In the genomic region with DNA sequence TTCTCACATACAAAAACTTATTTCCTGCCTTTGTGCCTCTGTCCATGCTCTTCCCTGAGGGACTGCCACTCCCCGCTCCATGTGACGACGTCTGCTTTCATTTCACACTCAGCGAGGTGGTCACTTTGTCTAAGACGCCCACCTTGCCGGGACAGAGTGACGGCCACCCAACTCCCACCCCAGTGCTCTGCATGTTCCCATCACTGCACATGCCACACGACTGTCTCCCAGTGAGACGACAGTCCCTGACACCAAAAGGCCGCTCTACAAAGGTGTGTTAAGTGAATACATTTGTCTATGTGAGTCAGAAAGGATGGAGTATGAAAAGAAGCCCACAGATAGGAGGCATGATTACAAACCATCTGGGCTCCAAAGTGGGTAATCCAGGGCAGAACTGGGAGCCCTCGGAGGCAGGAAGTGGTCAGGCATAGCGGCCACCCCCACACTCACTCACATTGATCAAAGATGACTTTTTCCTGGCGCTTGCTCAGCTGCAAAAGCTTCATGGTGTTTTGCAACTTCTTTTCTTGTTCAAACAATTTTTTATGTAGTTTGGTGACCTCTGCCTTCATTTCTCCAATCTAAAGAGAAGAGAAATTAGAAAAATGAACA, we compare ENCODE assay signal across 9 cellular contexts.
DNase-seq lines count a peak whose midpoint lies in the region; ATAC-seq and TF ChIP-seq lines count a peak whose summit lies in the region.
"Had no signal": no experiment of that assay in that cellular context is flagged by ENCODE, and none has a peak within 500 bp of the region (broad histone marks: within the 10 kb centered on the region; RNA-seq: fewer than 3 reads in every experiment).

No MANE protein-coding gene starts in this region.

- no peak overlapping the region for H3K4me3 Mint-ChIP-seq in mesothelial cell of epicardium
- H3K4me3 Mint-ChIP-seq: brain had no signal

- no peaks in the 10 kb centered on the region for H3K9me3 Mint-ChIP-seq in mesothelial cell of epicardium
- H3K9me3 Mint-ChIP-seq: brain had no signal

- H3K27ac ChIP-seq in right cardiac atrium (ENCODE audit: low read length), result no peak overlapping the region

- H3K4me3 ChIP-seq in AG10803 (ENCODE audit: low read length), result no peak overlapping the region
- peak overlapping the region; percentile 32 for H3K4me3 ChIP-seq in adipocyte (ENCODE audit: low read length)
- H3K4me3 ChIP-seq in right cardiac atrium (ENCODE audit: low read length), result no peak overlapping the region

- ATAC-seq in HG02763 (IDR thresholded peaks at IDR 0.05; ENCODE audit: unreplicated experiment) (no peak), HG03439 (IDR thresholded peaks at IDR 0.05; ENCODE audit: unreplicated experiment) (no peak), right cardiac atrium (no peak), HG02623 (IDR thresholded peaks at IDR 0.05; ENCODE audit: unreplicated experiment) (no peak)

- H3K9ac ChIP-seq in adipocyte (ENCODE audit: low read length), result peak overlapping the region; percentile 47

- no peaks in the 10 kb centered on the region for H3K27me3 Mint-ChIP-seq in mesothelial cell of epicardium (ENCODE audit: low read depth)

- TF ChIP-seq CTCF in AG10803 (conservative IDR thresholded peaks at IDR 0.05; ENCODE audit: low read length) (peak; percentile 19), mesothelial cell of epicardium (IDR thresholded peaks at IDR 0.05; ENCODE audit: unreplicated experiment) (no peak)

- H3K4me1 ChIP-seq in adipocyte (ENCODE audit: control insufficient read depth, insufficient read depth, low read length), result peaks cover 30% of the 10 kb centered on the region
- no peaks in the 10 kb centered on the region for H3K4me1 ChIP-seq in right cardiac atrium (ENCODE audit: control insufficient read depth, insufficient read depth, low read length)

- DNase-seq in AG10803 (ENCODE audit: low read depth) (peak; percentile 94), LHCN-M2 (ENCODE audit: low read depth) (peak; percentile 85), adipocyte (ENCODE audit: low read depth) (peak; percentile 93), mesothelial cell of epicardium (ENCODE audit: low spot score in 2 of 2, unreplicated experiment in 2 of 2) (no peak), right cardiac atrium (no peak)

- peak overlapping the region; percentile 17 for H3K27ac Mint-ChIP-seq in mesothelial cell of epicardium

- WGBS in right cardiac atrium, result 83% methylated on average over 13 of the region's 13 CpGs

- intact Hi-C loops in right cardiac atrium (cut with DNase I), result no loop called here

- peaks cover 6% of the 10 kb centered on the region for H3K4me1 Mint-ChIP-seq in mesothelial cell of epicardium
- H3K4me1 Mint-ChIP-seq: brain had no signal

- H3K9me3 ChIP-seq in adipocyte (ENCODE audit: control insufficient read depth, low read length) (no peaks in the 10 kb centered on the region), right cardiac atrium (ENCODE audit: control insufficient read depth, low read length) (no peaks in the 10 kb centered on the region)

- H3K36me3 ChIP-seq in adipocyte (ENCODE audit: control insufficient read depth, insufficient read depth, low read length, severe bottlenecking), result peaks cover 67% of the 10 kb centered on the region

- H3K36me3 Mint-ChIP-seq in mesothelial cell of epicardium, result peaks cover 45% of the 10 kb centered on the region

- H3K27me3 ChIP-seq in adipocyte (replicated peaks; ENCODE audit: control insufficient read depth, insufficient read depth, low read length) (no peaks in the 10 kb centered on the region), right cardiac atrium (ENCODE audit: control insufficient read depth, insufficient read depth) (no peaks in the 10 kb centered on the region)

Comparison
In these comparisons a context has a peak if more than half of its experiments do, and no peak if none do; other contexts are left out.
1. DNase-seq: peak in AG10803 (single experiment), LHCN-M2 (single experiment) and adipocyte (single experiment); none in mesothelial cell of epicardium (0 of 2) and right cardiac atrium (0 of 3).